Comparison of ENCODE assay signal across 1 cellular context in the genomic region with DNA sequence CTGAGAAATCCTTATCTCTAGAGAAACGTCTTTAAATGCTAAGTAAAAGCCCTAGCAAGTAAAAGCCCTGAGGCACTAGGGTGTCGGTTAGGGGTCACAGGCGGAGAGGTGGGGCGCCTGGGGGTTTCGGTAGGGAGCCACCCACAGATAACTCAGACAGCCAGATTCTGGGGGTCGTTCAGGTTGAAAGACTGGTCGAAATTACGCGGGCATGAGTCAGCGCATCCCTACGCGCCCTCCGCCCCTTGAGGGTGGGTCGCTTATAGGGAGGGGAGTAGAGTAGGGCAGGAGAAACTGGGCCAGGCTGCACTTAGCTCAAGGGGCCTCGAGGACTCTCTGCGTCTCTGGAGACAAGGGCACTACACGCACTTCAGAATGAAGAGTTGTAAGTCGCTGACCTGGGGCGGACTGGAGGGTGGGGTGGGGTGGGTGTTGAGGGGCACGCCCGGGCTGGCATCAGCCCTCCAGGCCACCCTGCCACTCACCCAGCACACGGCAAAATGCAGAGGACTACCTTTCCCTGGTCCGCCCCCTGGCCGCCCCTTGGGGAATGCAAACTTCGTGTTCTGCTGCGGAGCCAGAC.
TF ChIP-seq lines count a peak whose summit lies in the region.

No MANE protein-coding gene starts in this region.

TF ChIP-seq in HEK293, 187 proteins besides CTCF, POLR2A, EP300 and RAD21 (continued from another document and continues in another):
- TF ChIP-seq, protein P1, sequence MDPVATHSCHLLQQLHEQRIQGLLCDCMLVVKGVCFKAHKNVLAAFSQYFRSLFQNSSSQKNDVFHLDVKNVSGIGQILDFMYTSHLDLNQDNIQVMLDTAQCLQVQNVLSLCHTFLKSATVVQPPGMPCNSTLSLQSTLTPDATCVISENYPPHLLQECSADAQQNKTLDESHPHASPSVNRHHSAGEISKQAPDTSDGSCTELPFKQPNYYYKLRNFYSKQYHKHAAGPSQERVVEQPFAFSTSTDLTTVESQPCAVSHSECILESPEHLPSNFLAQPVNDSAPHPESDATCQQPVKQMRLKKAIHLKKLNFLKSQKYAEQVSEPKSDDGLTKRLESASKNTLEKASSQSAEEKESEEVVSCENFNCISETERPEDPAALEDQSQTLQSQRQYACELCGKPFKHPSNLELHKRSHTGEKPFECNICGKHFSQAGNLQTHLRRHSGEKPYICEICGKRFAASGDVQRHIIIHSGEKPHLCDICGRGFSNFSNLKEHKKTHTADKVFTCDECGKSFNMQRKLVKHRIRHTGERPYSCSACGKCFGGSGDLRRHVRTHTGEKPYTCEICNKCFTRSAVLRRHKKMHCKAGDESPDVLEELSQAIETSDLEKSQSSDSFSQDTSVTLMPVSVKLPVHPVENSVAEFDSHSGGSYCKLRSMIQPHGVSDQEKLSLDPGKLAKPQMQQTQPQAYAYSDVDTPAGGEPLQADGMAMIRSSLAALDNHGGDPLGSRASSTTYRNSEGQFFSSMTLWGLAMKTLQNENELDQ (tag by site-specific recombination; IDR thresholded peaks at IDR 0.05; ENCODE audit: low read depth), result no peak
- TF ChIP-seq ZNF211 (tag by site-specific recombination; IDR thresholded peaks at IDR 0.05; ENCODE audit: low read depth), result no peak
- TF ChIP-seq ZNF132 (tag by site-specific recombination; IDR thresholded peaks at IDR 0.05; ENCODE audit: borderline replicate concordance), result no peak
- TF ChIP-seq HOXA7 (CRISPR knock-in tag; IDR thresholded peaks at IDR 0.05; ENCODE audit: borderline replicate concordance), result no peak
- TF ChIP-seq ZNF175 (tag by site-specific recombination; IDR thresholded peaks at IDR 0.05), result no peak
- TF ChIP-seq KLF9 (tag by site-specific recombination; IDR thresholded peaks at IDR 0.05; ENCODE audit: low read depth), result peak; percentile 23; the same call in 1 of the 2 replicates
- no peak for TF ChIP-seq ZNF473 (tag by site-specific recombination; IDR thresholded peaks at IDR 0.05)
- TF ChIP-seq ZNF37A (tag by site-specific recombination; IDR thresholded peaks at IDR 0.05), result no peak
- TF ChIP-seq ZBTB7A (tag by site-specific recombination; IDR thresholded peaks at IDR 0.05; ENCODE audit: low read depth), result no peak
- TF ChIP-seq, protein P2, sequence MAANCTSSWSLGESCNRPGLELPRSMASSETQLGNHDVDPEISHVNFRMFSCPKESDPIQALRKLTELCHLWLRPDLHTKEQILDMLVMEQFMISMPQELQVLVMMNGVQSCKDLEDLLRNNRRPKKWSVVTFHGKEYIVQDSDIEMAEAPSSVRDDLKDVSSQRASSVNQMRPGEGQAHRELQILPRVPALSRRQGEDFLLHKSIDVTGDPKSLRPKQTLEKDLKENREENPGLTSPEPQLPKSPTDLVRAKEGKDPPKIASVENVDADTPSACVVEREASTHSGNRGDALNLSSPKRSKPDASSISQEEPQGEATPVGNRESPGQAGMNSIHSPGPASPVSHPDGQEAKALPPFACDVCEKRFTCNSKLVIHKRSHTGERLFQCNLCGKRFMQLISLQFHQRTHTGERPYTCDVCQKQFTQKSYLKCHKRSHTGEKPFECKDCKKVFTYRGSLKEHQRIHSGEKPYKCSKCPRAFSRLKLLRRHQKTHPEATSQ (tag by site-specific recombination; IDR thresholded peaks at IDR 0.05), result no peak
- TF ChIP-seq, protein P3, sequence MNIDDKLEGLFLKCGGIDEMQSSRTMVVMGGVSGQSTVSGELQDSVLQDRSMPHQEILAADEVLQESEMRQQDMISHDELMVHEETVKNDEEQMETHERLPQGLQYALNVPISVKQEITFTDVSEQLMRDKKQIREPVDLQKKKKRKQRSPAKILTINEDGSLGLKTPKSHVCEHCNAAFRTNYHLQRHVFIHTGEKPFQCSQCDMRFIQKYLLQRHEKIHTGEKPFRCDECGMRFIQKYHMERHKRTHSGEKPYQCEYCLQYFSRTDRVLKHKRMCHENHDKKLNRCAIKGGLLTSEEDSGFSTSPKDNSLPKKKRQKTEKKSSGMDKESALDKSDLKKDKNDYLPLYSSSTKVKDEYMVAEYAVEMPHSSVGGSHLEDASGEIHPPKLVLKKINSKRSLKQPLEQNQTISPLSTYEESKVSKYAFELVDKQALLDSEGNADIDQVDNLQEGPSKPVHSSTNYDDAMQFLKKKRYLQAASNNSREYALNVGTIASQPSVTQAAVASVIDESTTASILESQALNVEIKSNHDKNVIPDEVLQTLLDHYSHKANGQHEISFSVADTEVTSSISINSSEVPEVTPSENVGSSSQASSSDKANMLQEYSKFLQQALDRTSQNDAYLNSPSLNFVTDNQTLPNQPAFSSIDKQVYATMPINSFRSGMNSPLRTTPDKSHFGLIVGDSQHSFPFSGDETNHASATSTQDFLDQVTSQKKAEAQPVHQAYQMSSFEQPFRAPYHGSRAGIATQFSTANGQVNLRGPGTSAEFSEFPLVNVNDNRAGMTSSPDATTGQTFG (tag by site-specific recombination; IDR thresholded peaks at IDR 0.05; ENCODE audit: borderline replicate concordance), result no peak
- TF ChIP-seq, protein P4, sequence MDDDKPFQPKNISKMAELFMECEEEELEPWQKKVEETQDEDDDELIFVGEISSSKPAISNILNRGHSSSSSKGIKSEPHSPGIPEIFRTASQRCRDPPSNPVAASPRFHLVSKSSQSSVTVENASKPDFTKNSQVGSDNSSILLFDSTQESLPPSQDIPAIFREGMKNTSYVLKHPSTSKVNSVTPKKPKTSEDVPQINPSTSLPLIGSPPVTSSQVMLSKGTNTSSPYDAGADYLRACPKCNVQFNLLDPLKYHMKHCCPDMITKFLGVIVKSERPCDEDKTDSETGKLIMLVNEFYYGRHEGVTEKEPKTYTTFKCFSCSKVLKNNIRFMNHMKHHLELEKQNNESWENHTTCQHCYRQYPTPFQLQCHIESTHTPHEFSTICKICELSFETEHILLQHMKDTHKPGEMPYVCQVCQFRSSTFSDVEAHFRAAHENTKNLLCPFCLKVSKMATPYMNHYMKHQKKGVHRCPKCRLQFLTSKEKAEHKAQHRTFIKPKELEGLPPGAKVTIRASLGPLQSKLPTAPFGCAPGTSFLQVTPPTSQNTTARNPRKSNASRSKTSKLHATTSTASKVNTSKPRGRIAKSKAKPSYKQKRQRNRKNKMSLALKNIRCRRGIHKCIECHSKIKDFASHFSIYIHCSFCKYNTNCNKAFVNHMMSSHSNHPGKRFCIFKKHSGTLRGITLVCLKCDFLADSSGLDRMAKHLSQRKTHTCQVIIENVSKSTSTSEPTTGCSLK (tag by site-specific recombination; IDR thresholded peaks at IDR 0.05), result no peak
- TF ChIP-seq GFI1B (tag by site-specific recombination; IDR thresholded peaks at IDR 0.05), result peak; percentile 63; the same call in 1 of the 2 replicates
- TF ChIP-seq, protein P5, sequence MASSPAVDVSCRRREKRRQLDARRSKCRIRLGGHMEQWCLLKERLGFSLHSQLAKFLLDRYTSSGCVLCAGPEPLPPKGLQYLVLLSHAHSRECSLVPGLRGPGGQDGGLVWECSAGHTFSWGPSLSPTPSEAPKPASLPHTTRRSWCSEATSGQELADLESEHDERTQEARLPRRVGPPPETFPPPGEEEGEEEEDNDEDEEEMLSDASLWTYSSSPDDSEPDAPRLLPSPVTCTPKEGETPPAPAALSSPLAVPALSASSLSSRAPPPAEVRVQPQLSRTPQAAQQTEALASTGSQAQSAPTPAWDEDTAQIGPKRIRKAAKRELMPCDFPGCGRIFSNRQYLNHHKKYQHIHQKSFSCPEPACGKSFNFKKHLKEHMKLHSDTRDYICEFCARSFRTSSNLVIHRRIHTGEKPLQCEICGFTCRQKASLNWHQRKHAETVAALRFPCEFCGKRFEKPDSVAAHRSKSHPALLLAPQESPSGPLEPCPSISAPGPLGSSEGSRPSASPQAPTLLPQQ (tag by site-specific recombination; IDR thresholded peaks at IDR 0.05), result no peak
- TF ChIP-seq ZNF501 (tag by site-specific recombination; IDR thresholded peaks at IDR 0.05), result no peak
- TF ChIP-seq ZNF23 (tag by site-specific recombination; IDR thresholded peaks at IDR 0.05; ENCODE audit: borderline replicate concordance), result no peak
- no peak for TF ChIP-seq BCL11A (tag by site-specific recombination; IDR thresholded peaks at IDR 0.05; ENCODE audit: low read depth)
- no peak for TF ChIP-seq ZNF768 (tag by site-specific recombination; IDR thresholded peaks at IDR 0.05)
- TF ChIP-seq, protein P6, sequence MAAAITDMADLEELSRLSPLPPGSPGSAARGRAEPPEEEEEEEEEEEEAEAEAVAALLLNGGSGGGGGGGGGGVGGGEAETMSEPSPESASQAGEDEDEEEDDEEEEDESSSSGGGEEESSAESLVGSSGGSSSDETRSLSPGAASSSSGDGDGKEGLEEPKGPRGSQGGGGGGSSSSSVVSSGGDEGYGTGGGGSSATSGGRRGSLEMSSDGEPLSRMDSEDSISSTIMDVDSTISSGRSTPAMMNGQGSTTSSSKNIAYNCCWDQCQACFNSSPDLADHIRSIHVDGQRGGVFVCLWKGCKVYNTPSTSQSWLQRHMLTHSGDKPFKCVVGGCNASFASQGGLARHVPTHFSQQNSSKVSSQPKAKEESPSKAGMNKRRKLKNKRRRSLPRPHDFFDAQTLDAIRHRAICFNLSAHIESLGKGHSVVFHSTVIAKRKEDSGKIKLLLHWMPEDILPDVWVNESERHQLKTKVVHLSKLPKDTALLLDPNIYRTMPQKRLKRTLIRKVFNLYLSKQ (tag by site-specific recombination; IDR thresholded peaks at IDR 0.05; ENCODE audit: borderline replicate concordance), result no peak
- TF ChIP-seq ZNF169 (tag by site-specific recombination; IDR thresholded peaks at IDR 0.05), result no peak
- TF ChIP-seq, protein P7, sequence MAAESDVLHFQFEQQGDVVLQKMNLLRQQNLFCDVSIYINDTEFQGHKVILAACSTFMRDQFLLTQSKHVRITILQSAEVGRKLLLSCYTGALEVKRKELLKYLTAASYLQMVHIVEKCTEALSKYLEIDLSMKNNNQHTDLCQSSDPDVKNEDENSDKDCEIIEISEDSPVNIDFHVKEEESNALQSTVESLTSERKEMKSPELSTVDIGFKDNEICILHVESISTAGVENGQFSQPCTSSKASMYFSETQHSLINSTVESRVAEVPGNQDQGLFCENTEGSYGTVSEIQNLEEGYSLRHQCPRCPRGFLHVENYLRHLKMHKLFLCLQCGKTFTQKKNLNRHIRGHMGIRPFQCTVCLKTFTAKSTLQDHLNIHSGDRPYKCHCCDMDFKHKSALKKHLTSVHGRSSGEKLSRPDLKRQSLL (tag by site-specific recombination; IDR thresholded peaks at IDR 0.05), result no peak
- no peak for TF ChIP-seq ZNF121 (tag by site-specific recombination; IDR thresholded peaks at IDR 0.05)
- peak; percentile 72 for TF ChIP-seq SP3 (tag by site-specific recombination; IDR thresholded peaks at IDR 0.05)
- no peak for TF ChIP-seq ZNF354C (tag by site-specific recombination; IDR thresholded peaks at IDR 0.05; ENCODE audit: borderline replicate concordance, low read depth)
- TF ChIP-seq ZNF214 (tag by site-specific recombination; IDR thresholded peaks at IDR 0.05; ENCODE audit: borderline replicate concordance), result no peak
- TF ChIP-seq ZNF544 (tag by site-specific recombination; IDR thresholded peaks at IDR 0.05), result no peak
- TF ChIP-seq, protein P8, sequence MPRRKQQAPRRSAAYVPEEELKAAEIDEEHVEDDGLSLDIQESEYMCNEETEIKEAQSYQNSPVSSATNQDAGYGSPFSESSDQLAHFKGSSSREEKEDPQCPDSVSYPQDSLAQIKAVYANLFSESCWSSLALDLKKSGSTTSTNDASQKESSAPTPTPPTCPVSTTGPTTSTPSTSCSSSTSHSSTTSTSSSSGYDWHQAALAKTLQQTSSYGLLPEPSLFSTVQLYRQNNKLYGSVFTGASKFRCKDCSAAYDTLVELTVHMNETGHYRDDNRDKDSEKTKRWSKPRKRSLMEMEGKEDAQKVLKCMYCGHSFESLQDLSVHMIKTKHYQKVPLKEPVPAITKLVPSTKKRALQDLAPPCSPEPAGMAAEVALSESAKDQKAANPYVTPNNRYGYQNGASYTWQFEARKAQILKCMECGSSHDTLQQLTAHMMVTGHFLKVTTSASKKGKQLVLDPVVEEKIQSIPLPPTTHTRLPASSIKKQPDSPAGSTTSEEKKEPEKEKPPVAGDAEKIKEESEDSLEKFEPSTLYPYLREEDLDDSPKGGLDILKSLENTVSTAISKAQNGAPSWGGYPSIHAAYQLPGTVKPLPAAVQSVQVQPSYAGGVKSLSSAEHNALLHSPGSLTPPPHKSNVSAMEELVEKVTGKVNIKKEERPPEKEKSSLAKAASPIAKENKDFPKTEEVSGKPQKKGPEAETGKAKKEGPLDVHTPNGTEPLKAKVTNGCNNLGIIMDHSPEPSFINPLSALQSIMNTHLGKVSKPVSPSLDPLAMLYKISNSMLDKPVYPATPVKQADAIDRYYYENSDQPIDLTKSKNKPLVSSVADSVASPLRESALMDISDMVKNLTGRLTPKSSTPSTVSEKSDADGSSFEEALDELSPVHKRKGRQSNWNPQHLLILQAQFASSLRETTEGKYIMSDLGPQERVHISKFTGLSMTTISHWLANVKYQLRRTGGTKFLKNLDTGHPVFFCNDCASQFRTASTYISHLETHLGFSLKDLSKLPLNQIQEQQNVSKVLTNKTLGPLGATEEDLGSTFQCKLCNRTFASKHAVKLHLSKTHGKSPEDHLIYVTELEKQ (tag by site-specific recombination; IDR thresholded peaks at IDR 0.05; ENCODE audit: borderline replicate concordance), result no peak
- TF ChIP-seq ZBTB21 (tag by site-specific recombination; IDR thresholded peaks at IDR 0.05), result no peak
- TF ChIP-seq, protein P9, sequence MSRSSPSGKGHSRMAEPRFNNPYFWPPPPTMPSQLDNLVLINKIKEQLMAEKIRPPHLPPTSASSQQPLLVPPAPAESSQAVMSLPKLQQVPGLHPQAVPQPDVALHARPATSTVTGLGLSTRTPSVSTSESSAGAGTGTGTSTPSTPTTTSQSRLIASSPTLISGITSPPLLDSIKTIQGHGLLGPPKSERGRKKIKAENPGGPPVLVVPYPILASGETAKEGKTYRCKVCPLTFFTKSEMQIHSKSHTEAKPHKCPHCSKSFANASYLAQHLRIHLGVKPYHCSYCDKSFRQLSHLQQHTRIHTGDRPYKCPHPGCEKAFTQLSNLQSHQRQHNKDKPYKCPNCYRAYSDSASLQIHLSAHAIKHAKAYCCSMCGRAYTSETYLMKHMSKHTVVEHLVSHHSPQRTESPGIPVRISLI (tag by site-specific recombination; IDR thresholded peaks at IDR 0.05), result no peak
- TF ChIP-seq ZNF2 (tag by site-specific recombination; IDR thresholded peaks at IDR 0.05), result no peak
- TF ChIP-seq ZNF48 (tag by site-specific recombination; IDR thresholded peaks at IDR 0.05), result no peak
- no peak for TF ChIP-seq ZNF747 (tag by site-specific recombination; IDR thresholded peaks at IDR 0.05)
- TF ChIP-seq ZNF670 (tag by site-specific recombination; IDR thresholded peaks at IDR 0.05; ENCODE audit: low read depth), result no peak
- no peak for TF ChIP-seq ZNF561 (tag by site-specific recombination; IDR thresholded peaks at IDR 0.05; ENCODE audit: borderline replicate concordance)
- TF ChIP-seq, protein P10, sequence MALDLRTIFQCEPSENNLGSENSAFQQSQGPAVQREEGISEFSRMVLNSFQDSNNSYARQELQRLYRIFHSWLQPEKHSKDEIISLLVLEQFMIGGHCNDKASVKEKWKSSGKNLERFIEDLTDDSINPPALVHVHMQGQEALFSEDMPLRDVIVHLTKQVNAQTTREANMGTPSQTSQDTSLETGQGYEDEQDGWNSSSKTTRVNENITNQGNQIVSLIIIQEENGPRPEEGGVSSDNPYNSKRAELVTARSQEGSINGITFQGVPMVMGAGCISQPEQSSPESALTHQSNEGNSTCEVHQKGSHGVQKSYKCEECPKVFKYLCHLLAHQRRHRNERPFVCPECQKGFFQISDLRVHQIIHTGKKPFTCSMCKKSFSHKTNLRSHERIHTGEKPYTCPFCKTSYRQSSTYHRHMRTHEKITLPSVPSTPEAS (tag by site-specific recombination; IDR thresholded peaks at IDR 0.05), result no peak
- no peak for TF ChIP-seq ZNF560 (tag by site-specific recombination; IDR thresholded peaks at IDR 0.05; ENCODE audit: borderline replicate concordance)
- TF ChIP-seq ZEB2 (tag by site-specific recombination; IDR thresholded peaks at IDR 0.05), result peak; percentile 42; the same call in 1 of the 2 replicates
- TF ChIP-seq KLF10 (tag by site-specific recombination; IDR thresholded peaks at IDR 0.05), result peak; percentile 21; the same call in 1 of the 2 replicates
- TF ChIP-seq SCRT2 (tag by site-specific recombination; IDR thresholded peaks at IDR 0.05), result no peak
- no peak for TF ChIP-seq ZNF777 (tag by site-specific recombination; IDR thresholded peaks at IDR 0.05; ENCODE audit: borderline replicate concordance)
